Comparison of ENCODE assay signal across 1 cellular context in the genomic region with DNA sequence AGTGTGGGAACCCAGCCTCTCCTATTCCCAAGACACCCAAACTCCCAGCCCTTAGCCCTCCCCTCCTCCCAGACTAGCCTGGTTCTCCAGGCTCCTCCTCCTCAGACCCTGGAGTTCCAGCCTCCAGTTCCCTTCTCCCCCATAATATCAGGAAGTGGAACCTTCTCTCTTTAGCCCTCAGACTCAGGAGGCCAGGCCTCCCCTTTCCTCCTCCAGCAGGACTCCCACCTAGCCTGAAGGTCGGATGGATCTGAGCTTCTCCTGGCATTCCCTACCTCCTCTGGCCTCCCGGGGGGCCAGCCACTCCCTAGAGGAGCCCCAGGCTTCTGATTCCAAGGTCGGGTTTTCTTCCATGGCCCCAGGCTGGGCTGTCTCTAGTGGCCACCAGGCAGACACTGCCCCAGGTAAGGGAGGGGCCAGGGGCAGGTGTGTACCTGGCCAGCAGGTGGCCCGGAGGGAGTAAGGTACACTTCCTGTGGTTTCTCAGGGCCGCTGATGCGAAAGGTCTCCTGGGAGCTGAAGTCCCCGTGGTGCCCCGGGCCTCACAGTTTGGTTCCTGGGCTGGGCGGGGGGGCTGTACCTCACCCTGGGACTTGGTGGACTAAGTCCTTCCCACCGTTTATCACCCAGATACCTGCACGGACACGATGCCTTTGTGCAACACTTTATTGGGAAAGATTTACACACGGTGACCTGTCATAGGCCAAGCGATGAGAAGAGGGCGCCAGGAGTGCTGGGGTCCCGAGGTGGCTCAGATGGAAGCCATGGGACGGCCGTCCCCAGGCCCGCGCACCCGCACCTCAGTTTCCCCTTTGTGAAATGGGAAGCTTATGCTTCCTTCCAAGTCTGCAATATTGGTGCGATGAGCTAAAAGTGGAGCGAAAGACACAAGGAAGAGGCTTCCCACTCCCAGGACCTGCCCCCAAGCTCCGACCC.
TF ChIP-seq lines count a peak whose summit lies in the region.

A gene with protein sequence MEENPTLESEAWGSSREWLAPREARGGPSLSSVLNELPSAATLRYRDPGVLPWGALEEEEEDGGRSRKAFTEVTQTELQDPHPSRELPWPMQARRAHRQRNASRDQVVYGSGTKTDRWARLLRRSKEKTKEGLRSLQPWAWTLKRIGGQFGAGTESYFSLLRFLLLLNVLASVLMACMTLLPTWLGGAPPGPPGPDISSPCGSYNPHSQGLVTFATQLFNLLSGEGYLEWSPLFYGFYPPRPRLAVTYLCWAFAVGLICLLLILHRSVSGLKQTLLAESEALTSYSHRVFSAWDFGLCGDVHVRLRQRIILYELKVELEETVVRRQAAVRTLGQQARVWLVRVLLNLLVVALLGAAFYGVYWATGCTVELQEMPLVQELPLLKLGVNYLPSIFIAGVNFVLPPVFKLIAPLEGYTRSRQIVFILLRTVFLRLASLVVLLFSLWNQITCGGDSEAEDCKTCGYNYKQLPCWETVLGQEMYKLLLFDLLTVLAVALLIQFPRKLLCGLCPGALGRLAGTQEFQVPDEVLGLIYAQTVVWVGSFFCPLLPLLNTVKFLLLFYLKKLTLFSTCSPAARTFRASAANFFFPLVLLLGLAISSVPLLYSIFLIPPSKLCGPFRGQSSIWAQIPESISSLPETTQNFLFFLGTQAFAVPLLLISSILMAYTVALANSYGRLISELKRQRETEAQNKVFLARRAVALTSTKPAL (minus strand): TSS at position 397 of the 936 bp plus-strand sequence. CDS start 43 bp downstream, at position 354.

TF ChIP-seq in H1, 55 proteins besides CTCF, POLR2A, EP300 and RAD21 (continued from another document):
- TF ChIP-seq, protein P1, sequence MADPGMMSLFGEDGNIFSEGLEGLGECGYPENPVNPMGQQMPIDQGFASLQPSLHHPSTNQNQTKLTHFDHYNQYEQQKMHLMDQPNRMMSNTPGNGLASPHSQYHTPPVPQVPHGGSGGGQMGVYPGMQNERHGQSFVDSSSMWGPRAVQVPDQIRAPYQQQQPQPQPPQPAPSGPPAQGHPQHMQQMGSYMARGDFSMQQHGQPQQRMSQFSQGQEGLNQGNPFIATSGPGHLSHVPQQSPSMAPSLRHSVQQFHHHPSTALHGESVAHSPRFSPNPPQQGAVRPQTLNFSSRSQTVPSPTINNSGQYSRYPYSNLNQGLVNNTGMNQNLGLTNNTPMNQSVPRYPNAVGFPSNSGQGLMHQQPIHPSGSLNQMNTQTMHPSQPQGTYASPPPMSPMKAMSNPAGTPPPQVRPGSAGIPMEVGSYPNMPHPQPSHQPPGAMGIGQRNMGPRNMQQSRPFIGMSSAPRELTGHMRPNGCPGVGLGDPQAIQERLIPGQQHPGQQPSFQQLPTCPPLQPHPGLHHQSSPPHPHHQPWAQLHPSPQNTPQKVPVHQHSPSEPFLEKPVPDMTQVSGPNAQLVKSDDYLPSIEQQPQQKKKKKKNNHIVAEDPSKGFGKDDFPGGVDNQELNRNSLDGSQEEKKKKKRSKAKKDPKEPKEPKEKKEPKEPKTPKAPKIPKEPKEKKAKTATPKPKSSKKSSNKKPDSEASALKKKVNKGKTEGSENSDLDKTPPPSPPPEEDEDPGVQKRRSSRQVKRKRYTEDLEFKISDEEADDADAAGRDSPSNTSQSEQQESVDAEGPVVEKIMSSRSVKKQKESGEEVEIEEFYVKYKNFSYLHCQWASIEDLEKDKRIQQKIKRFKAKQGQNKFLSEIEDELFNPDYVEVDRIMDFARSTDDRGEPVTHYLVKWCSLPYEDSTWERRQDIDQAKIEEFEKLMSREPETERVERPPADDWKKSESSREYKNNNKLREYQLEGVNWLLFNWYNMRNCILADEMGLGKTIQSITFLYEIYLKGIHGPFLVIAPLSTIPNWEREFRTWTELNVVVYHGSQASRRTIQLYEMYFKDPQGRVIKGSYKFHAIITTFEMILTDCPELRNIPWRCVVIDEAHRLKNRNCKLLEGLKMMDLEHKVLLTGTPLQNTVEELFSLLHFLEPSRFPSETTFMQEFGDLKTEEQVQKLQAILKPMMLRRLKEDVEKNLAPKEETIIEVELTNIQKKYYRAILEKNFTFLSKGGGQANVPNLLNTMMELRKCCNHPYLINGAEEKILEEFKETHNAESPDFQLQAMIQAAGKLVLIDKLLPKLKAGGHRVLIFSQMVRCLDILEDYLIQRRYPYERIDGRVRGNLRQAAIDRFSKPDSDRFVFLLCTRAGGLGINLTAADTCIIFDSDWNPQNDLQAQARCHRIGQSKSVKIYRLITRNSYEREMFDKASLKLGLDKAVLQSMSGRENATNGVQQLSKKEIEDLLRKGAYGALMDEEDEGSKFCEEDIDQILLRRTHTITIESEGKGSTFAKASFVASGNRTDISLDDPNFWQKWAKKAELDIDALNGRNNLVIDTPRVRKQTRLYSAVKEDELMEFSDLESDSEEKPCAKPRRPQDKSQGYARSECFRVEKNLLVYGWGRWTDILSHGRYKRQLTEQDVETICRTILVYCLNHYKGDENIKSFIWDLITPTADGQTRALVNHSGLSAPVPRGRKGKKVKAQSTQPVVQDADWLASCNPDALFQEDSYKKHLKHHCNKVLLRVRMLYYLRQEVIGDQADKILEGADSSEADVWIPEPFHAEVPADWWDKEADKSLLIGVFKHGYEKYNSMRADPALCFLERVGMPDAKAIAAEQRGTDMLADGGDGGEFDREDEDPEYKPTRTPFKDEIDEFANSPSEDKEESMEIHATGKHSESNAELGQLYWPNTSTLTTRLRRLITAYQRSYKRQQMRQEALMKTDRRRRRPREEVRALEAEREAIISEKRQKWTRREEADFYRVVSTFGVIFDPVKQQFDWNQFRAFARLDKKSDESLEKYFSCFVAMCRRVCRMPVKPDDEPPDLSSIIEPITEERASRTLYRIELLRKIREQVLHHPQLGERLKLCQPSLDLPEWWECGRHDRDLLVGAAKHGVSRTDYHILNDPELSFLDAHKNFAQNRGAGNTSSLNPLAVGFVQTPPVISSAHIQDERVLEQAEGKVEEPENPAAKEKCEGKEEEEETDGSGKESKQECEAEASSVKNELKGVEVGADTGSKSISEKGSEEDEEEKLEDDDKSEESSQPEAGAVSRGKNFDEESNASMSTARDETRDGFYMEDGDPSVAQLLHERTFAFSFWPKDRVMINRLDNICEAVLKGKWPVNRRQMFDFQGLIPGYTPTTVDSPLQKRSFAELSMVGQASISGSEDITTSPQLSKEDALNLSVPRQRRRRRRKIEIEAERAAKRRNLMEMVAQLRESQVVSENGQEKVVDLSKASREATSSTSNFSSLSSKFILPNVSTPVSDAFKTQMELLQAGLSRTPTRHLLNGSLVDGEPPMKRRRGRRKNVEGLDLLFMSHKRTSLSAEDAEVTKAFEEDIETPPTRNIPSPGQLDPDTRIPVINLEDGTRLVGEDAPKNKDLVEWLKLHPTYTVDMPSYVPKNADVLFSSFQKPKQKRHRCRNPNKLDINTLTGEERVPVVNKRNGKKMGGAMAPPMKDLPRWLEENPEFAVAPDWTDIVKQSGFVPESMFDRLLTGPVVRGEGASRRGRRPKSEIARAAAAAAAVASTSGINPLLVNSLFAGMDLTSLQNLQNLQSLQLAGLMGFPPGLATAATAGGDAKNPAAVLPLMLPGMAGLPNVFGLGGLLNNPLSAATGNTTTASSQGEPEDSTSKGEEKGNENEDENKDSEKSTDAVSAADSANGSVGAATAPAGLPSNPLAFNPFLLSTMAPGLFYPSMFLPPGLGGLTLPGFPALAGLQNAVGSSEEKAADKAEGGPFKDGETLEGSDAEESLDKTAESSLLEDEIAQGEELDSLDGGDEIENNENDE (IDR thresholded peaks at IDR 0.05; ENCODE audit: insufficient replicate concordance, low read length), result no peak
- TF ChIP-seq CBX5 (IDR thresholded peaks at IDR 0.05; ENCODE audit: low read depth, low read length) (no peak), RFX5 (IDR thresholded peaks at IDR 0.05; ENCODE audit: borderline replicate concordance, low read depth, low read length) (no peak), MAFK (IDR thresholded peaks at IDR 0.05; ENCODE audit: low read depth, low read length) (no peak), POU5F1 (IDR thresholded peaks at IDR 0.05; ENCODE audit: low read depth, low read length) (no peak), CHD2 (IDR thresholded peaks at IDR 0.05; ENCODE audit: low read length) (0 out of 2 replicates have a peak, but pooled peaks have one; percentile 8), EZH2 (IDR thresholded peaks at IDR 0.05; ENCODE audit: low read depth, low read length, severe bottlenecking) (no peak), TAF7 (optimal IDR thresholded peaks at IDR 0.05; ENCODE audit: borderline replicate concordance, low read depth, low read length) (no peak), SRF (IDR thresholded peaks at IDR 0.05; ENCODE audit: low read depth, low read length) (no peak), CTBP2 (IDR thresholded peaks at IDR 0.05; ENCODE audit: borderline replicate concordance, insufficient read depth, insufficient read length, low read length) (no peak), JUN (IDR thresholded peaks at IDR 0.05; ENCODE audit: low read depth, low read length) (no peak), CHD1 (IDR thresholded peaks at IDR 0.05; ENCODE audit: low read depth, low read length) (no peak), SP2 (IDR thresholded peaks at IDR 0.05; ENCODE audit: low read length) (no peak), CREB1 (IDR thresholded peaks at IDR 0.05) (0 out of 2 replicates have a peak, but pooled peaks have one; percentile 17), YY1 (IDR thresholded peaks at IDR 0.05; ENCODE audit: low read depth, low read length) (no peak), GABPA (IDR thresholded peaks at IDR 0.05; ENCODE audit: borderline replicate concordance, insufficient read depth, low read length) (peak; percentile 6; the same call in 1 of the 2 replicates), TEAD4 (IDR thresholded peaks at IDR 0.05; ENCODE audit: low read depth, low read length) (no peak), TCF12 (IDR thresholded peaks at IDR 0.05; ENCODE audit: low read depth, low read length) (no peak), SP1 (IDR thresholded peaks at IDR 0.05; ENCODE audit: low read depth, low read length) (no peak), SUZ12 (IDR thresholded peaks at IDR 0.05; ENCODE audit: low read length) (no peak), BCL11A (IDR thresholded peaks at IDR 0.05; ENCODE audit: low read depth in 2 of 2, low read length in 2 of 2) (no peak), EGR1 (IDR thresholded peaks at IDR 0.05; ENCODE audit: borderline replicate concordance, low read depth, low read length) (no peak), RBBP5 (IDR thresholded peaks at IDR 0.05; ENCODE audit: borderline replicate concordance, low read depth, low read length) (no peak), GTF2F1 (IDR thresholded peaks at IDR 0.05; ENCODE audit: borderline replicate concordance, low read depth, low read length) (no peak), TBP (IDR thresholded peaks at IDR 0.05; ENCODE audit: low read depth, low read length) (no peak; the same call in 1 of the 2 replicates), SIX5 (IDR thresholded peaks at IDR 0.05; ENCODE audit: low read depth, low read length) (peak; percentile 17; the same call in 1 of the 2 replicates), KDM5A (IDR thresholded peaks at IDR 0.05; ENCODE audit: low read length) (no peak), POLR2AphosphoS5 (IDR thresholded peaks at IDR 0.05; ENCODE audit: low read depth, low read length) (no peak), SP4 (IDR thresholded peaks at IDR 0.05; ENCODE audit: low read length) (no peak), HDAC6 (IDR thresholded peaks at IDR 0.05; ENCODE audit: low read depth, low read length) (no peak), RNF2 (IDR thresholded peaks at IDR 0.05; ENCODE audit: borderline replicate concordance, low read depth, low read length, missing control alignments, poor library complexity, severe bottlenecking) (no peak), CBX8 (IDR thresholded peaks at IDR 0.05; ENCODE audit: borderline replicate concordance, low read depth, low read length) (no peak), NRF1 (IDR thresholded peaks at IDR 0.05; ENCODE audit: low read depth, low read length) (no peak), SIN3A (conservative IDR thresholded peaks at IDR 0.05 in 1 of 2, IDR thresholded peaks at IDR 0.05 in 1 of 2; ENCODE audit: low read depth in 1 of 2, low read length in 2 of 2) (0 out of 4 replicates have a peak, but pooled peaks of 1 of the 2 experiments have one; percentile 29)
- TF ChIP-seq, protein P2, sequence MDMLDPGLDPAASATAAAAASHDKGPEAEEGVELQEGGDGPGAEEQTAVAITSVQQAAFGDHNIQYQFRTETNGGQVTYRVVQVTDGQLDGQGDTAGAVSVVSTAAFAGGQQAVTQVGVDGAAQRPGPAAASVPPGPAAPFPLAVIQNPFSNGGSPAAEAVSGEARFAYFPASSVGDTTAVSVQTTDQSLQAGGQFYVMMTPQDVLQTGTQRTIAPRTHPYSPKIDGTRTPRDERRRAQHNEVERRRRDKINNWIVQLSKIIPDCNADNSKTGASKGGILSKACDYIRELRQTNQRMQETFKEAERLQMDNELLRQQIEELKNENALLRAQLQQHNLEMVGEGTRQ (IDR thresholded peaks at IDR 0.05; ENCODE audit: low read length), result peak; percentile 30; the same call in 1 of the 2 replicates
- TF ChIP-seq, protein P3, sequence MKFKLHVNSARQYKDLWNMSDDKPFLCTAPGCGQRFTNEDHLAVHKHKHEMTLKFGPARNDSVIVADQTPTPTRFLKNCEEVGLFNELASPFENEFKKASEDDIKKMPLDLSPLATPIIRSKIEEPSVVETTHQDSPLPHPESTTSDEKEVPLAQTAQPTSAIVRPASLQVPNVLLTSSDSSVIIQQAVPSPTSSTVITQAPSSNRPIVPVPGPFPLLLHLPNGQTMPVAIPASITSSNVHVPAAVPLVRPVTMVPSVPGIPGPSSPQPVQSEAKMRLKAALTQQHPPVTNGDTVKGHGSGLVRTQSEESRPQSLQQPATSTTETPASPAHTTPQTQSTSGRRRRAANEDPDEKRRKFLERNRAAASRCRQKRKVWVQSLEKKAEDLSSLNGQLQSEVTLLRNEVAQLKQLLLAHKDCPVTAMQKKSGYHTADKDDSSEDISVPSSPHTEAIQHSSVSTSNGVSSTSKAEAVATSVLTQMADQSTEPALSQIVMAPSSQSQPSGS (IDR thresholded peaks at IDR 0.05; ENCODE audit: low read length), result no peak
- TF ChIP-seq, protein P4, sequence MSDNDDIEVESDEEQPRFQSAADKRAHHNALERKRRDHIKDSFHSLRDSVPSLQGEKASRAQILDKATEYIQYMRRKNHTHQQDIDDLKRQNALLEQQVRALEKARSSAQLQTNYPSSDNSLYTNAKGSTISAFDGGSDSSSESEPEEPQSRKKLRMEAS (IDR thresholded peaks at IDR 0.05), result 0 out of 2 replicates have a peak, but pooled peaks have one; percentile 27
- TF ChIP-seq, protein P5, sequence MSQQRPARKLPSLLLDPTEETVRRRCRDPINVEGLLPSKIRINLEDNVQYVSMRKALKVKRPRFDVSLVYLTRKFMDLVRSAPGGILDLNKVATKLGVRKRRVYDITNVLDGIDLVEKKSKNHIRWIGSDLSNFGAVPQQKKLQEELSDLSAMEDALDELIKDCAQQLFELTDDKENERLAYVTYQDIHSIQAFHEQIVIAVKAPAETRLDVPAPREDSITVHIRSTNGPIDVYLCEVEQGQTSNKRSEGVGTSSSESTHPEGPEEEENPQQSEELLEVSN (IDR thresholded peaks at IDR 0.05), result no peak
TF ChIP-seq in H1: peak in this region for 7.
